Comparison of ENCODE assay signal across 8 cellular contexts in genomic region chr4:39458505-39459300, GRCh38. TPM values are rescaled to one million over a fixed set of nuclear protein-coding genes. Genes with fewer than 3 reads are reported as not detected.
DNase-seq lines count a peak whose midpoint lies in the region; ATAC-seq, FAIRE-seq and TF ChIP-seq lines count a peak whose summit lies in the region.

Gene LIAS (plus strand): TSS chr4:39459056. CDS start chr4:39459118, 62 bp downstream.
Gene RPL9 (minus strand): TSS chr4:39458922. CDS start chr4:39458439, 483 bp downstream.

- ATAC-seq in GM18502 (IDR thresholded peaks at IDR 0.05; ENCODE audit: poor library complexity, unreplicated experiment) (peak; percentile 86), HG02970 (IDR thresholded peaks at IDR 0.05; ENCODE audit: low FRiP score, unreplicated experiment) (peak; percentile 86), psoas muscle (peak; percentile 95 to 96 (median 96))

- FAIRE-seq in urothelium cell line (lab: Jason Lieb, UNC), result peak; percentile 98

- H3K4me3 ChIP-seq in ascending aorta (peak within 1 kb of the TSS; percentile 82 to 96), right atrium auricular region (peak within 1 kb of the TSS; percentile 68 to 69), psoas muscle (peak within 1 kb of the TSS; percentile 100)

- no peaks in the 10 kb centered on the region for H3K9me3 ChIP-seq in ascending aorta
- no peaks in the 10 kb centered on the region for H3K9me3 ChIP-seq in right atrium auricular region
- H3K9me3 ChIP-seq in psoas muscle, result no peaks in the 10 kb centered on the region

- H3K27ac Mint-ChIP-seq in T-helper 2 cell treated with Interferon-gamma antibody and Interleukin-4, amounts not matched to agents 5 μg/mL and 100 μg/mL, for 36 hours, result peak within 1 kb of the TSS; percentile 99

- H3K27me3 Mint-ChIP-seq in T-helper 2 cell treated with Interferon-gamma antibody and Interleukin-4, amounts not matched to agents 5 μg/mL and 100 μg/mL, for 36 hours (ENCODE audit: low read depth), result peaks cover 2% of the 10 kb centered on the region

- TF ChIP-seq CTCF in ascending aorta (IDR thresholded peaks at IDR 0.05), result peak in 1 of 3 experiments; percentile 24
- TF ChIP-seq CTCF in right atrium auricular region (IDR thresholded peaks at IDR 0.05), result no peak
- no peak for TF ChIP-seq CTCF in psoas muscle (IDR thresholded peaks at IDR 0.05)

- intact Hi-C loops in ascending aorta (cut with DNase I), result loop anchor here (1.0 to 5.0 kb wide), 8 partner anchors 68 to 1771 kb away; partner anchors contain the start of genes KLF3, N4BP2, PDS5A and RELL1
- intact Hi-C loops in psoas muscle (cut with DNase I), result loop anchor here in 1 of 2 donors (5.0 kb wide), 1 partner anchor 179 kb away; the partner anchor contains the start of gene SMIM14

- H3K36me3 Mint-ChIP-seq in T-helper 2 cell treated with Interferon-gamma antibody and Interleukin-4, amounts not matched to agents 5 μg/mL and 100 μg/mL, for 36 hours (ENCODE audit: low read depth), result peaks cover 52% of the 10 kb centered on the region

- no peaks in the 10 kb centered on the region for H3K9me3 Mint-ChIP-seq in T-helper 2 cell treated with Interferon-gamma antibody and Interleukin-4, amounts not matched to agents 5 μg/mL and 100 μg/mL, for 36 hours

- H3K27me3 ChIP-seq in ascending aorta, result no peaks in the 10 kb centered on the region
- no peaks in the 10 kb centered on the region for H3K27me3 ChIP-seq in right atrium auricular region
- no peaks in the 10 kb centered on the region for H3K27me3 ChIP-seq in psoas muscle (ENCODE audit: insufficient read depth in 3 of 3, low read length in 2 of 3)

- 0% methylated on average over 55 of the region's 55 CpGs for WGBS in psoas muscle, 3 donors

- H3K27ac ChIP-seq in ascending aorta (peak within 1 kb of the TSS; percentile 96 to 98), right atrium auricular region (peak within 1 kb of the TSS; percentile 93 to 95), psoas muscle (peak within 1 kb of the TSS; percentile 99)

- H3K36me3 ChIP-seq in ascending aorta (peaks cover 39 to 49% of the 10 kb centered on the region in 2 donors), right atrium auricular region (peaks cover 57% of the 10 kb centered on the region), psoas muscle (ENCODE audit: insufficient read depth in 1 of 2, low read depth in 1 of 2) (peaks cover 21 to 77% of the 10 kb centered on the region in 2 donors)

- peak within 1 kb of the TSS; percentile 99 for H3K4me3 Mint-ChIP-seq in T-helper 2 cell treated with Interferon-gamma antibody and Interleukin-4, amounts not matched to agents 5 μg/mL and 100 μg/mL, for 36 hours

- peaks cover 29% of the 10 kb centered on the region for H3K4me1 Mint-ChIP-seq in T-helper 2 cell treated with Interferon-gamma antibody and Interleukin-4, amounts not matched to agents 5 μg/mL and 100 μg/mL, for 36 hours (ENCODE audit: low read depth)

- peaks cover 2 to 16% of the 10 kb centered on the region in 2 donors for H3K4me1 ChIP-seq in ascending aorta
- H3K4me1 ChIP-seq in right atrium auricular region, result peaks cover 2 to 32% of the 10 kb centered on the region in 2 donors
- H3K4me1 ChIP-seq in psoas muscle, result peaks cover 24% of the 10 kb centered on the region

- DNase-seq in NCI-H1930 (lab: John Stamatoyannopoulos, UW), result peak; percentile 91 to 93
- DNase-seq in T-helper 2 cell treated with Interferon-gamma antibody and Interleukin-4, amounts not matched to agents 5 μg/mL and 100 μg/mL, for 36 hours (ENCODE audit: low spot score), result peak; percentile 95
- DNase-seq in ascending aorta (ENCODE audit: low spot score in 2 of 2), result peak; percentile 90 to 98
- DNase-seq in right atrium auricular region (ENCODE audit: low spot score), result peak; percentile 99
- DNase-seq in psoas muscle, result peak; percentile 95 to 98
- DNase-seq in urothelium cell line (ENCODE audit: low spot score), result peak; percentile 98

RNA-seq across cellular contexts. Expression of gene LIAS, which starts in this region (rescaled TPM):
- total RNA-seq in ascending aorta, result 2.9 TPM
- 10 to 100 TPM in 1 of 2 donors, 1 to 10 TPM in 1; 6.9 to 18.7 TPM for total RNA-seq in right atrium auricular region
- 10 to 100 TPM; 16.2 to 25.6 (median 17.6) TPM for total RNA-seq in psoas muscle
- polyA plus RNA-seq in psoas muscle, result 10 to 100 TPM; 18.8 to 21.4 (median 19.6) TPM

RNA-seq across cellular contexts. Expression of gene RPL9, which starts in this region (rescaled TPM):
- 1,701 TPM for total RNA-seq in ascending aorta
- 1,000 to 10,000 TPM; 2,057 to 2,637 TPM for total RNA-seq in right atrium auricular region
- 100 to 1,000 TPM; 544 to 925 (median 746) TPM for total RNA-seq in psoas muscle
- polyA plus RNA-seq in psoas muscle, result 1,000 to 10,000 TPM; 1,313 to 1,653 (median 1,550) TPM

Comparison
In these comparisons a context has a peak if more than half of its experiments do, and no peak if none do; other contexts are left out.
1. Peak in every context shown above with its lines: DNase-seq, ATAC-seq, H3K4me3 ChIP-seq and H3K27ac ChIP-seq.